Comparison of ENCODE assay signal across 20 cellular contexts in the genomic region with DNA sequence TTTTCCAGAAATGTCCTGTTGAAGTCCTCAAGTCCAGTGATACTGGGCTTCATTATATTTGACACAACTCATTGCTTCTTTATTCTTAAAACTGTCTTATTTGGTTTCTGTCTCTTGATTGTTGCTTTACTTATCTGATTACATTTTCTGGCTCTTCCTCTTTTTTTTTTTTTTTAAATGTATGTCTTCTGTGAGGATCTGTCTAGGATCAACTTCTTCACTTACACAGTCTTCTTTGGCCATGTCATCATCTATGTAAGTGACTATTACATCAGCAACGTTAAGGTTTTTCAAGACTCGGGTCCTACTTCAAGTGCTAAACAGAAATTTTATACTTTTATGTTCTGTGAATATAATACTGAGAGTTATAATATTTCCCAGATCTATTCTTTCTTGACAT.
DNase-seq lines count a peak whose midpoint lies in the region; ATAC-seq and TF ChIP-seq lines count a peak whose summit lies in the region.
"Had no signal": no experiment of that assay in that cellular context is flagged by ENCODE, and none has a peak within 500 bp of the region (broad histone marks: within the 10 kb centered on the region; RNA-seq: fewer than 3 reads in every experiment).

No MANE protein-coding gene starts in this region.

- H3K27ac ChIP-seq in smooth muscle cell (ENCODE audit: low read depth) (peak overlapping the region; percentile 97), A673 (ENCODE audit: low read depth, low read length, poor library complexity, severe bottlenecking) (no peak overlapping the region)
- H3K27ac ChIP-seq: C4-2B, SJCRH30 had no signal

- no peak for ATAC-seq in activated T-cell treated with anti-CD3 and anti-CD28 coated beads, Interleukin-2, amount 50 U/mL, for 72 hours (replicated peaks in 1 of 2)
- ATAC-seq in activated T-cell treated with anti-CD3 and anti-CD28 coated beads, Interleukin-2, amount 50 U/mL, for 4 hours: no peak
- ATAC-seq in T-helper 17 cell: no peak
- ATAC-seq: T-cell had no signal

- H3K9me3 ChIP-seq in T-helper 17 cell (ENCODE audit: control insufficient read depth, low read length, poor library complexity, severe bottlenecking): no peaks in the 10 kb centered on the region
- H3K9me3 ChIP-seq in smooth muscle cell (replicated peaks; ENCODE audit: low read depth): no peaks in the 10 kb centered on the region
- no peaks in the 10 kb centered on the region for H3K9me3 ChIP-seq in A673 (ENCODE audit: low read depth, low read length, poor library complexity, severe bottlenecking)
- H3K9me3 ChIP-seq: SJCRH30 had no signal

- H3K4me2 ChIP-seq in smooth muscle cell: no peak overlapping the region

- WGBS in smooth muscle cell (ENCODE audit: low lambda C conversion rate): 75% methylated on average over 2 of the region's 2 CpGs

- no peak overlapping the region for H2AFZ ChIP-seq in smooth muscle cell (ENCODE audit: low read depth)

- H3K4me3 ChIP-seq in smooth muscle cell (no peak overlapping the region), A673 (ENCODE audit: low read depth, low read length, poor library complexity, severe bottlenecking) (no peak overlapping the region)
- H3K4me3 ChIP-seq: SJCRH30 had no signal

- POLR2A ChIA-PET in A673 (lab: Charles Lee; ENCODE audit: low non-redundant PET): no interaction called here

- no peaks in the 10 kb centered on the region for H3K9me3 Mint-ChIP-seq in activated T-cell treated with anti-CD3 and anti-CD28 coated beads, Interleukin-2, amount 50 U/mL, for 72 hours
- no peaks in the 10 kb centered on the region for H3K9me3 Mint-ChIP-seq in activated T-cell treated with anti-CD3 and anti-CD28 coated beads, Interleukin-2, amount 50 U/mL, for 4 hours
- H3K9me3 Mint-ChIP-seq in chondrocyte (ENCODE audit: low read depth): no peaks in the 10 kb centered on the region
- H3K9me3 Mint-ChIP-seq: T-cell had no signal

- peaks cover 6% of the 10 kb centered on the region for H3F3A ChIP-seq in smooth muscle cell (ENCODE audit: low read depth)

- CTCF ChIA-PET in A673 (lab: Charles Lee): no interaction called here

- no peaks in the 10 kb centered on the region for H3K4me1 Mint-ChIP-seq in activated T-cell treated with anti-CD3 and anti-CD28 coated beads, Interleukin-2, amount 50 U/mL, for 72 hours (ENCODE audit: low read depth)
- no peaks in the 10 kb centered on the region for H3K4me1 Mint-ChIP-seq in activated T-cell treated with anti-CD3 and anti-CD28 coated beads, Interleukin-2, amount 50 U/mL, for 4 hours (ENCODE audit: low read depth)
- H3K4me1 Mint-ChIP-seq in T-helper 17 cell (no peaks in the 10 kb centered on the region), chondrocyte (ENCODE audit: low read depth) (peaks cover 44% of the 10 kb centered on the region)
- H3K4me1 Mint-ChIP-seq: T-cell had no signal

- peak overlapping the region; percentile 11 for H3K27ac Mint-ChIP-seq in activated T-cell treated with anti-CD3 and anti-CD28 coated beads, Interleukin-2, amount 50 U/mL, for 72 hours
- H3K27ac Mint-ChIP-seq in T-helper 17 cell (peak overlapping the region; percentile 49), chondrocyte (ENCODE audit: unreplicated experiment) (peak overlapping the region; percentile 87)
- H3K27ac Mint-ChIP-seq: T-cell had no signal

- peaks cover 5% of the 10 kb centered on the region for H3K79me2 ChIP-seq in smooth muscle cell (ENCODE audit: low read depth)

- no peak overlapping the region for H3K9ac ChIP-seq in smooth muscle cell (ENCODE audit: low read depth)

- H3K27me3 Mint-ChIP-seq in activated T-cell treated with anti-CD3 and anti-CD28 coated beads, Interleukin-2, amount 50 U/mL, for 72 hours (ENCODE audit: low read depth): no peaks in the 10 kb centered on the region
- no peaks in the 10 kb centered on the region for H3K27me3 Mint-ChIP-seq in activated T-cell treated with anti-CD3 and anti-CD28 coated beads, Interleukin-2, amount 50 U/mL, for 4 hours (ENCODE audit: low read depth)
- H3K27me3 Mint-ChIP-seq in T-helper 17 cell (no peaks in the 10 kb centered on the region), chondrocyte (ENCODE audit: low read depth) (no peaks in the 10 kb centered on the region)
- H3K27me3 Mint-ChIP-seq: T-cell had no signal

- H3K27me3 ChIP-seq in smooth muscle cell (ENCODE audit: low read depth) (no peaks in the 10 kb centered on the region), A673 (replicated peaks; ENCODE audit: insufficient read depth, low read depth, low read length, poor library complexity) (no peaks in the 10 kb centered on the region)
- H3K27me3 ChIP-seq: SJCRH30 had no signal

- peaks cover 3 to 6% of the 10 kb centered on the region in 2 donors for H3K36me3 Mint-ChIP-seq in activated T-cell treated with anti-CD3 and anti-CD28 coated beads, Interleukin-2, amount 50 U/mL, for 72 hours (ENCODE audit: insufficient read depth in 2 of 2)
- peaks cover 28% of the 10 kb centered on the region for H3K36me3 Mint-ChIP-seq in activated T-cell treated with anti-CD3 and anti-CD28 coated beads, Interleukin-2, amount 50 U/mL, for 4 hours (ENCODE audit: insufficient read depth)
- H3K36me3 Mint-ChIP-seq in T-helper 17 cell (ENCODE audit: low read depth): peaks cover 6% of the 10 kb centered on the region
- H3K36me3 Mint-ChIP-seq in chondrocyte (ENCODE audit: low read depth): peaks cover 14% of the 10 kb centered on the region

- no TSS peak for BruUV-seq in A673 (replicated peaks; lab: Mats Ljungman, UMichigan)

- no peaks in the 10 kb centered on the region for H3K36me3 ChIP-seq in smooth muscle cell (ENCODE audit: low read depth)
- H3K36me3 ChIP-seq in A673 (ENCODE audit: insufficient read depth, low read length, poor library complexity, severe bottlenecking): peaks cover 20% of the 10 kb centered on the region

- H4K20me1 ChIP-seq in smooth muscle cell (ENCODE audit: low read depth): no peaks in the 10 kb centered on the region

- H3K4me1 ChIP-seq in smooth muscle cell (ENCODE audit: low read depth) (peaks cover 17% of the 10 kb centered on the region), A673 (ENCODE audit: insufficient read depth, low read length, poor library complexity, severe bottlenecking) (no peaks in the 10 kb centered on the region)

- TF ChIP-seq CTCF in chondrocyte (IDR thresholded peaks at IDR 0.05) (no peak), smooth muscle cell (IDR thresholded peaks at IDR 0.05; ENCODE audit: borderline replicate concordance, insufficient read depth, poor library complexity, severe bottlenecking) (no peak), A673 (conservative IDR thresholded peaks at IDR 0.05; ENCODE audit: low read depth, low read length) (no peak)

- H3K4me3 Mint-ChIP-seq in activated T-cell treated with anti-CD3 and anti-CD28 coated beads, Interleukin-2, amount 50 U/mL, for 72 hours: no peak overlapping the region
- H3K4me3 Mint-ChIP-seq in activated T-cell treated with anti-CD3 and anti-CD28 coated beads, Interleukin-2, amount 50 U/mL, for 4 hours: no peak overlapping the region
- H3K4me3 Mint-ChIP-seq in T-helper 17 cell (no peak overlapping the region), chondrocyte (ENCODE audit: unreplicated experiment) (no peak overlapping the region)
- H3K4me3 Mint-ChIP-seq: T-cell had no signal

- DNase-seq in activated T-cell treated with anti-CD3 and anti-CD28 coated beads, Interleukin-2, amount 50 U/mL, for 72 hours: no peak
- DNase-seq in activated T-cell treated with anti-CD3 and anti-CD28 coated beads, Interleukin-2, amount 50 U/mL, for 4 hours: no peak
- DNase-seq in T-helper 17 cell: no peak
- DNase-seq in chondrocyte (ENCODE audit: low spot score): no peak
- no peak for DNase-seq in smooth muscle cell (lab: John Stamatoyannopoulos, UW; ENCODE audit: unreplicated experiment)
- DNase-seq in NCI-H2196 treated with DMSO at 0.1 percent for 48 hours (lab: John Stamatoyannopoulos, UW; ENCODE audit: unreplicated experiment): no peak
- DNase-seq in GDM1 (lab: John Stamatoyannopoulos, UW): no peak
- no peak for DNase-seq in A673 (ENCODE audit: low spot score)
- DNase-seq: 8988T, AML-193, DMS53, GF-D8, NCI-H1105, NCI-H146, NCI-H2029, NCI-H345, NCI-H524 treated with DMSO at 0.1 percent for 48 hours, SJCRH30, T-cell had no signal

- intact Hi-C loops in A673 (cut with micrococcal nuclease; ENCODE audit: unreplicated experiment): no loop called here

Comparison
In these comparisons a context has a peak if more than half of its experiments do, and no peak if none do; other contexts are left out.
1. H3K27ac Mint-ChIP-seq: peak in every context shown above with its lines; median percentile 87 in chondrocyte; 49 in T-helper 17 cell; 11 in activated T-cell treated with anti-CD3 and anti-CD28 coated beads, Interleukin-2, amount 50 U/mL, for 72 hours.